8 cellular contexts compared by ENCODE assay signal in the genomic region with DNA sequence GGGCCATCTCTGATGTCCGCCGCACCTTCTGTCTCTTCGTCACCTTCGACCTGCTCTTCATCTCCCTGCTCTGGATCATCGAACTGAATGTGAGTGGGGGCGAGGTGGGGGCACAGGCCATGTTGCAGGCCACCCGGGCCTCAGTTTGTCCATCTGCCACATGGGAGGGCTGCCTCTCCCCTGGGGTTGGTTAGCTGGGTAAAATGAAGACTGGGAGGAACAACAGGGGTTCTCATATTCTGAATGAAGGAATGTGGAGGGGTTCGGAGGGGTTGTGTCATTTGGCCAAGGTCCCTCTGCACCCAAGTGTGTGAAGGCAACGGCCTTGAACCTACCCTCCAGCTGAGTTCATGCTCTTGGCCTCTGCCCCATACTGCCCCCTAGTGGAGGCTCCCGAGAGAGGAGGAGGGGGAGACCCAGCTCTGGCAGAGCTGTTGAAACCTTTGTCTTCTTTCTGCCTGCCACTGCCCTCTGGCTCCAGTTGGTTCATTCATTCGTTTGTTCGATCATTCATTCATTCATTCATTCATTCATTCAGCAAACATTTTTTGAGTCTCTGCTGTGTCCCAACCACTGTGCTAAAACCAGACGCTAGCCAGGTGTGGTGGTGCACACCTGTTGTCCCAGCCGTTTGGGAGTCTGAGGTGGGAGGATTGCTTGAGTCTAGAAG. TPM values are rescaled to one million over a fixed set of nuclear protein-coding genes. Genes with fewer than 3 reads are reported as not detected.
DNase-seq lines count a peak whose midpoint lies in the region; ATAC-seq and TF ChIP-seq lines count a peak whose summit lies in the region.

No MANE protein-coding gene starts in this region.

- H3K4me3 ChIP-seq in AG10803 (ENCODE audit: low read length) (no peak overlapping the region), SJCRH30 (no peak overlapping the region), psoas muscle (no peak overlapping the region)

- H3K27ac Mint-ChIP-seq in glutamatergic neuron (ENCODE audit: unreplicated experiment) = no peak overlapping the region

- TF ChIP-seq CTCF in AG10803 (conservative IDR thresholded peaks at IDR 0.05; ENCODE audit: low read length) = peak; percentile 80
- peak; percentile 84 for TF ChIP-seq CTCF in GM20000 (IDR thresholded peaks at IDR 0.05; ENCODE audit: extremely low read depth, missing control alignments)
- TF ChIP-seq CTCF in glutamatergic neuron (IDR thresholded peaks at IDR 0.05; ENCODE audit: partially characterized antibody, unreplicated experiment) = peak; percentile 78
- peak; percentile 66 for TF ChIP-seq CTCF in psoas muscle (IDR thresholded peaks at IDR 0.05)

- H3K27ac ChIP-seq in SJCRH30 = no peak overlapping the region
- no peak overlapping the region for H3K27ac ChIP-seq in psoas muscle

- no peaks in the 10 kb centered on the region for H3K36me3 Mint-ChIP-seq in glutamatergic neuron (ENCODE audit: unreplicated experiment)

- H3K9me3 Mint-ChIP-seq in glutamatergic neuron (ENCODE audit: unreplicated experiment) = peaks cover 4% of the 10 kb centered on the region

- H3K27me3 Mint-ChIP-seq in glutamatergic neuron (ENCODE audit: unreplicated experiment) = peaks cover 12% of the 10 kb centered on the region

- peak; percentile 57 to 83 (median 76) for ATAC-seq in psoas muscle
- no peak for ATAC-seq in GM18909 (IDR thresholded peaks at IDR 0.05; ENCODE audit: poor library complexity, unreplicated experiment)
- ATAC-seq in GM21737 (IDR thresholded peaks at IDR 0.05; ENCODE audit: unreplicated experiment) = no peak

- intact Hi-C loops in psoas muscle (cut with DNase I) = no loop called here

- WGBS in psoas muscle, 3 donors = 66 to 76% (median 66%) methylated on average over 13 to 14 of the region's 14 CpGs

- peak; percentile 22 for DNase-seq in AG10803 (ENCODE audit: low read depth)
- peak; percentile 91 for DNase-seq in GM20000 (ENCODE audit: low spot score)
- DNase-seq in SJCRH30 = peak; percentile 69 to 76
- peak; percentile 80 for DNase-seq in activated naive CD4-positive, alpha-beta T cell treated with Interleukin-2 at 50 U/mL for 16 hours
- peak; percentile 87 for DNase-seq in glutamatergic neuron
- peak; percentile 73 to 84 for DNase-seq in psoas muscle

- H3K27me3 ChIP-seq in SJCRH30 (no peaks in the 10 kb centered on the region), psoas muscle (ENCODE audit: insufficient read depth in 3 of 3, low read length in 2 of 3) (no peaks in the 10 kb centered on the region)

- H3K9me3 ChIP-seq in SJCRH30 (replicated peaks) = no peaks in the 10 kb centered on the region
- no peaks in the 10 kb centered on the region for H3K9me3 ChIP-seq in psoas muscle

- H3K4me1 Mint-ChIP-seq in glutamatergic neuron (ENCODE audit: low read depth, unreplicated experiment) = no peaks in the 10 kb centered on the region

- H3K4me3 Mint-ChIP-seq in glutamatergic neuron (ENCODE audit: unreplicated experiment) = peak overlapping the region; percentile 25

- H3K36me3 ChIP-seq in SJCRH30 = no peaks in the 10 kb centered on the region
- peaks cover 0 to 8% of the 10 kb centered on the region in 2 donors for H3K36me3 ChIP-seq in psoas muscle (ENCODE audit: insufficient read depth in 1 of 2, low read depth in 1 of 2)

- H3K4me1 ChIP-seq in SJCRH30 = peaks cover 13% of the 10 kb centered on the region
- peaks cover 6% of the 10 kb centered on the region for H3K4me1 ChIP-seq in psoas muscle

RNA-seq across cellular contexts. Expression of gene TCAP, which starts 11.4 kb away (rescaled TPM):
- 0.53 and 0.73 TPM in 2 replicates for total RNA-seq in SJCRH30 (2014; rRNA removed; shearing (Covaris generic))
- 2.3 TPM for total RNA-seq in glutamatergic neuron (ENCODE audit: unreplicated experiment)
- 1,000 to 10,000 TPM; 3,389 to 5,818 (median 3,842) TPM for total RNA-seq in psoas muscle
- 1,000 to 10,000 TPM; 2,116 to 7,047 (median 2,671) TPM for polyA plus RNA-seq in psoas muscle

RNA-seq across cellular contexts. Expression of gene PNMT, which starts 14.5 kb away (rescaled TPM):
- total RNA-seq in SJCRH30 (2014; rRNA removed; shearing (Covaris generic)) = 0.71 TPM in 1 of 2 replicates, not detected in the other
- total RNA-seq in glutamatergic neuron (ENCODE audit: unreplicated experiment) (not detected), psoas muscle (10 to 100 TPM in 2 of 4 donors, 1 to 10 TPM in 2; 5.9 to 15.3 (median 11.8) TPM)
- 10 to 100 TPM in 1 of 3 donors, 1 to 10 TPM in 2; 6.0 to 13.0 (median 6.8) TPM for polyA plus RNA-seq in psoas muscle

RNA-seq across cellular contexts. Expression of gene STARD3, which starts 16.9 kb away (rescaled TPM):
- total RNA-seq in SJCRH30 (2014; rRNA removed; shearing (Covaris generic)) = 21.8 and 22.7 TPM in 2 replicates
- total RNA-seq in glutamatergic neuron (ENCODE audit: unreplicated experiment) (48.0 TPM), psoas muscle (10 to 100 TPM; 22.5 to 32.6 (median 26.1) TPM)
- 10 to 100 TPM; 33.0 to 62.8 (median 47.9) TPM for polyA plus RNA-seq in psoas muscle

RNA-seq across cellular contexts. Expression of gene PPP1R1B, which starts 27.0 kb away (rescaled TPM):
- total RNA-seq in SJCRH30 (2014; rRNA removed; shearing (Covaris generic)) = not detected in 2 replicates
- total RNA-seq in glutamatergic neuron (ENCODE audit: unreplicated experiment) (not detected), psoas muscle (under 1 TPM in 3 of 4 donors, not detected in 1; 0.21 to 0.42 (median 0.23) TPM)
- 1 to 10 TPM in 1 of 3 donors, under 1 TPM in 2; 0.10 to 1.6 (median 0.35) TPM for polyA plus RNA-seq in psoas muscle

RNA-seq across cellular contexts. Expression of gene PGAP3, which starts 34.1 kb away (rescaled TPM):
- total RNA-seq in SJCRH30 (2014; rRNA removed; shearing (Covaris generic)) = 1.9 and 3.1 TPM in 2 replicates
- total RNA-seq in glutamatergic neuron (ENCODE audit: unreplicated experiment) (10.7 TPM), psoas muscle (1 to 10 TPM; 4.5 to 7.9 (median 6.7) TPM)
- 1 to 10 TPM; 1.4 to 4.2 (median 3.3) TPM for polyA plus RNA-seq in psoas muscle

Comparison
In these comparisons a context has a peak if more than half of its experiments do, and no peak if none do; other contexts are left out.
1. DNase-seq: peak in every context shown above with its lines; median percentile 91 in GM20000; 87 in glutamatergic neuron; 80 in activated naive CD4-positive, alpha-beta T cell treated with Interleukin-2 at 50 U/mL for 16 hours; 78 in psoas muscle; 72 in SJCRH30; 22 in AG10803.
2. ATAC-seq: peak in psoas muscle (4 of 4); none in GM18909 (single experiment) and GM21737 (single experiment).
3. RNA of gene TCAP, which starts 11.4 kb away (total RNA-seq): 3,389 to 5,818 TPM in psoas muscle; 2.3 TPM in glutamatergic neuron (single experiment) and 0.53 to 0.73 TPM in SJCRH30; every median in the first group is over 1,000 times any median in the second.
4. Peak in every context shown above with its lines, with median percentiles within 50 percentile points of each other: CTCF ChIP-seq.